1 cellular context compared by ENCODE assay signal in genomic region chr3:194132465-194133358, GRCh38.
TF ChIP-seq lines count a peak whose summit lies in the region.

No MANE protein-coding gene starts in this region.

TF ChIP-seq in HepG2, 621 proteins besides CTCF, POLR2A, EP300 and RAD21 (continues in another document):
- TF ChIP-seq MLLT10 (CRISPR knock-in tag; IDR thresholded peaks at IDR 0.05) (no peak), ZSCAN9 (CRISPR knock-in tag; IDR thresholded peaks at IDR 0.05; ENCODE audit: borderline replicate concordance) (no peak), TFDP2 (CRISPR knock-in tag; IDR thresholded peaks at IDR 0.05) (no peak), GATAD2A (CRISPR knock-in tag; IDR thresholded peaks at IDR 0.05) (peak; percentile 22; the same call in 1 of the 2 replicates), ZNF580 (CRISPR knock-in tag; IDR thresholded peaks at IDR 0.05; ENCODE audit: borderline replicate concordance, low read depth) (0 out of 2 replicates have a peak, but pooled peaks have one; percentile 0), KIAA2018 (CRISPR knock-in tag; IDR thresholded peaks at IDR 0.05; ENCODE audit: borderline replicate concordance) (no peak), FOXK2 (IDR thresholded peaks at IDR 0.05) (no peak), MTF2 (CRISPR knock-in tag; IDR thresholded peaks at IDR 0.05; ENCODE audit: borderline replicate concordance) (no peak), DPF2 (CRISPR knock-in tag; IDR thresholded peaks at IDR 0.05; ENCODE audit: borderline replicate concordance, low read depth) (no peak), ISX (CRISPR knock-in tag; conservative IDR thresholded peaks at IDR 0.05) (no peak), ZFP37 (CRISPR knock-in tag; IDR thresholded peaks at IDR 0.05; ENCODE audit: borderline replicate concordance) (no peak), ZNF281 (CRISPR knock-in tag; IDR thresholded peaks at IDR 0.05; ENCODE audit: borderline replicate concordance) (peak; percentile 30; the same call in 1 of the 2 replicates), IKZF5 (CRISPR knock-in tag; IDR thresholded peaks at IDR 0.05) (no peak), ZNF609 (CRISPR knock-in tag; IDR thresholded peaks at IDR 0.05; ENCODE audit: borderline replicate concordance) (no peak), KDM6A (CRISPR knock-in tag; IDR thresholded peaks at IDR 0.05; ENCODE audit: low read depth) (no peak), ZBTB21 (CRISPR knock-in tag; IDR thresholded peaks at IDR 0.05) (no peak), CHD4 (IDR thresholded peaks at IDR 0.05; ENCODE audit: borderline replicate concordance, low read length) (peak; percentile 66; the same call in 1 of the 2 replicates), ZFAT (CRISPR knock-in tag; conservative IDR thresholded peaks at IDR 0.05) (no peak), NAIF1 (CRISPR knock-in tag; IDR thresholded peaks at IDR 0.05; ENCODE audit: borderline replicate concordance) (no peak), SIN3A (IDR thresholded peaks at IDR 0.05; ENCODE audit: borderline replicate concordance, low read depth, low read length) (0 out of 2 replicates have a peak, but pooled peaks have one; percentile 15), IKZF1 (IDR thresholded peaks at IDR 0.05) (no peak), ZNF354B (CRISPR knock-in tag; IDR thresholded peaks at IDR 0.05) (no peak), SRSF4 (IDR thresholded peaks at IDR 0.05; ENCODE audit: low read depth, low read length, poor library complexity, severe bottlenecking) (no peak), ZNF230 (CRISPR knock-in tag; IDR thresholded peaks at IDR 0.05) (no peak), FOXJ3 (CRISPR knock-in tag; IDR thresholded peaks at IDR 0.05; ENCODE audit: borderline replicate concordance) (no peak), TEAD2 (CRISPR knock-in tag; IDR thresholded peaks at IDR 0.05) (no peak), ZFP41 (CRISPR knock-in tag; IDR thresholded peaks at IDR 0.05; ENCODE audit: borderline replicate concordance) (no peak), SNAPC2 (CRISPR knock-in tag; IDR thresholded peaks at IDR 0.05) (no peak), RARG (CRISPR knock-in tag; IDR thresholded peaks at IDR 0.05; ENCODE audit: low read depth) (no peak), NBN (conservative IDR thresholded peaks at IDR 0.05) (no peak), GFI1 (CRISPR knock-in tag; IDR thresholded peaks at IDR 0.05; ENCODE audit: borderline replicate concordance) (peak; percentile 62; the same call in 1 of the 2 replicates), SALL1 (CRISPR knock-in tag; IDR thresholded peaks at IDR 0.05) (0 out of 2 replicates have a peak, but pooled peaks have one; percentile 17), HNRNPUL1 (IDR thresholded peaks at IDR 0.05; ENCODE audit: low read depth, low read length) (no peak), ZFYVE20 (CRISPR knock-in tag; IDR thresholded peaks at IDR 0.05; ENCODE audit: borderline replicate concordance, low read depth) (no peak), ZNF329 (CRISPR knock-in tag; IDR thresholded peaks at IDR 0.05; ENCODE audit: low read depth) (no peak), MYC (CRISPR knock-in tag; IDR thresholded peaks at IDR 0.05; ENCODE audit: borderline replicate concordance) (no peak)
